ENCODE assay signal across 8 cellular contexts in genomic region chr5:127031147-127031862, GRCh38. TPM values are rescaled to one million over a fixed set of nuclear protein-coding genes. Genes with fewer than 3 reads are reported as not detected.
DNase-seq lines count a peak whose midpoint lies in the region; ATAC-seq and TF ChIP-seq lines count a peak whose summit lies in the region.

No MANE protein-coding gene starts in this region.

- peaks cover 15 to 19% of the 10 kb centered on the region in 2 donors for H3K27me3 Mint-ChIP-seq in CD8-positive, alpha-beta memory T cell

- H3K9me3 ChIP-seq in CD8-positive, alpha-beta memory T cell (ENCODE audit: low read length), result no peaks in the 10 kb centered on the region
- H3K9me3 ChIP-seq in MM.1S (replicated peaks; ENCODE audit: insufficient read depth, low read length), result no peaks in the 10 kb centered on the region
- H3K9me3 ChIP-seq in ascending aorta, result no peaks in the 10 kb centered on the region
- no peaks in the 10 kb centered on the region for H3K9me3 ChIP-seq in stomach smooth muscle (ENCODE audit: control insufficient read depth in 2 of 2, low read length in 2 of 2)

- peaks cover 7% of the 10 kb centered on the region for H3K27me3 ChIP-seq in CD8-positive, alpha-beta memory T cell (ENCODE audit: insufficient read depth, low read length, poor library complexity, severe bottlenecking)
- H3K27me3 ChIP-seq in MM.1S (replicated peaks; ENCODE audit: insufficient read depth, low read length) (no peaks in the 10 kb centered on the region), ascending aorta (no peaks in the 10 kb centered on the region), stomach smooth muscle (ENCODE audit: control insufficient read depth in 1 of 2, insufficient read depth in 2 of 2, low read length in 2 of 2) (peaks cover 3 to 9% of the 10 kb centered on the region in 2 donors)

- TF ChIP-seq CTCF in MM.1S (IDR thresholded peaks at IDR 0.05; ENCODE audit: low read length), result no peak
- TF ChIP-seq CTCF in ascending aorta (IDR thresholded peaks at IDR 0.05), result no peak

- H4K20me1 ChIP-seq in MM.1S (ENCODE audit: insufficient read depth, low read length), result no peaks in the 10 kb centered on the region

- H3K79me2 ChIP-seq in MM.1S (ENCODE audit: low read length), result peaks cover 35% of the 10 kb centered on the region

- ATAC-seq in GM21528 (IDR thresholded peaks at IDR 0.05; ENCODE audit: low FRiP score, unreplicated experiment) (peak; percentile 25), left colon (peak; percentile 15), HG03108 (IDR thresholded peaks at IDR 0.05; ENCODE audit: unreplicated experiment) (no peak)

- peaks cover 12 to 13% (median 12%) of the 10 kb centered on the region in 3 donors for H3K4me1 Mint-ChIP-seq in CD8-positive, alpha-beta memory T cell

- H3F3A ChIP-seq in MM.1S (ENCODE audit: insufficient read depth, low read length), result peaks cover 7% of the 10 kb centered on the region; the same call in 1 of the 2 replicates

- no peaks in the 10 kb centered on the region for H3K36me3 Mint-ChIP-seq in CD8-positive, alpha-beta memory T cell

- H3K4me1 ChIP-seq in CD8-positive, alpha-beta memory T cell (ENCODE audit: insufficient read depth, low read length), result peaks cover 13% of the 10 kb centered on the region
- H3K4me1 ChIP-seq in MM.1S (ENCODE audit: low read length) (peaks cover 14% of the 10 kb centered on the region), ascending aorta (peaks cover 0 to 9% of the 10 kb centered on the region in 2 donors), stomach smooth muscle (ENCODE audit: control insufficient read depth, insufficient read depth, low read length) (peaks cover 4% of the 10 kb centered on the region)

- peak overlapping the region; percentile 91 for H2AFZ ChIP-seq in MM.1S (ENCODE audit: low read length)

- H3K4me3 Mint-ChIP-seq in CD8-positive, alpha-beta memory T cell, result peak overlapping the region; percentile 85 to 94 (median 87)

- peak overlapping the region; percentile 77 for H3K4me3 ChIP-seq in CD8-positive, alpha-beta memory T cell (ENCODE audit: low read length)
- H3K4me3 ChIP-seq in MM.1S (ENCODE audit: low read length) (peak overlapping the region; percentile 87), ascending aorta (peak overlapping the region; percentile 80), stomach smooth muscle (ENCODE audit: low read length in 2 of 2) (peak overlapping the region; percentile 76 to 87)

- intact Hi-C loops in ascending aorta (cut with DNase I) (loop anchor here (2.0 to 10.0 kb wide), 3 partner anchors 41 to 357 kb away; partner anchors contain the start of genes C5orf63 and LMNB1), left colon (cut with DNase I, micrococcal nuclease) (no loop called here)

- H3K36me3 ChIP-seq in CD8-positive, alpha-beta memory T cell (ENCODE audit: insufficient read depth, low read length), result no peaks in the 10 kb centered on the region
- no peaks in the 10 kb centered on the region for H3K36me3 ChIP-seq in MM.1S (replicated peaks; ENCODE audit: insufficient read depth, low read length)
- no peaks in the 10 kb centered on the region for H3K36me3 ChIP-seq in ascending aorta
- H3K36me3 ChIP-seq in stomach smooth muscle (ENCODE audit: control insufficient read depth in 2 of 2, insufficient read depth in 2 of 2, low read length in 2 of 2), result no peaks in the 10 kb centered on the region

- DNase-seq in CD8-positive, alpha-beta memory T cell, result peak in 3 of 5 donors; percentile 3 to 52 (median 6)
- DNase-seq in MM.1S, result peak; percentile 60
- no peak for DNase-seq in ascending aorta (ENCODE audit: low spot score in 2 of 2)
- peak in 1 of 2 donors; percentile 55 for DNase-seq in left colon
- DNase-seq in superior temporal gyrus (ENCODE audit: extremely low spot score), result no peak

- H3K4me2 ChIP-seq in MM.1S (ENCODE audit: low read depth, low read length), result peak overlapping the region; percentile 87

- H3K9ac ChIP-seq in MM.1S (ENCODE audit: low read length), result peak overlapping the region; percentile 74
- H3K9ac ChIP-seq in stomach smooth muscle (ENCODE audit: low read length in 2 of 2), result peak overlapping the region in 1 of 2 donors; percentile 41

- no peaks in the 10 kb centered on the region for H3K9me2 ChIP-seq in MM.1S (replicated peaks; ENCODE audit: insufficient read depth, low read length)

- peak overlapping the region; percentile 38 for H3K27ac ChIP-seq in CD8-positive, alpha-beta memory T cell (ENCODE audit: low read depth, low read length)
- peak overlapping the region; percentile 75; the same call in 1 of the 2 replicates for H3K27ac ChIP-seq in MM.1S (ENCODE audit: low read length)
- peak overlapping the region; percentile 90 to 94 for H3K27ac ChIP-seq in ascending aorta
- no peak overlapping the region for H3K27ac ChIP-seq in stomach smooth muscle (ENCODE audit: low read length)

- peak overlapping the region in 7 of 8 donors; percentile 44 to 92 (median 82) for H3K27ac Mint-ChIP-seq in CD8-positive, alpha-beta memory T cell

- no peaks in the 10 kb centered on the region for H3K9me3 Mint-ChIP-seq in CD8-positive, alpha-beta memory T cell

- POLR2A ChIA-PET in CD8-positive, alpha-beta memory T cell (lab: Charles Lee), result interaction anchor here (1.2 kb wide), 1 partner anchor 42 kb away, joined by 3 read pairs; the partner anchor contains the start of gene C5orf63

- CTCF ChIA-PET in CD8-positive, alpha-beta memory T cell (lab: Charles Lee), result interaction anchor here (0.9 to 1.9 kb wide), 5 partner anchors 11 to 353 kb away, joined by 3 to 4 read pairs (median 3); partner anchors contain the start of gene C5orf63

RNA-seq across cellular contexts. Expression of gene MARCHF3, which starts 0.9 kb away (rescaled TPM):
- total RNA-seq in CD8-positive, alpha-beta memory T cell, result 1 to 10 TPM; 1.9 to 2.9 TPM
- 2.5 TPM for polyA plus RNA-seq in CD8-positive, alpha-beta memory T cell
- total RNA-seq in ascending aorta (22.6 TPM), left colon (10 to 100 TPM; 40.3 to 57.7 TPM)

RNA-seq across cellular contexts. Expression of gene C5orf63, which starts 42.0 kb away (rescaled TPM):
- 10 to 100 TPM in 1 of 2 experiments, 1 to 10 TPM in 1; 10.0 to 11.9 TPM for total RNA-seq in CD8-positive, alpha-beta memory T cell
- polyA plus RNA-seq in CD8-positive, alpha-beta memory T cell, result 5.2 TPM
- total RNA-seq in ascending aorta, result not detected
- 10 to 100 TPM; 11.0 to 15.3 TPM for total RNA-seq in left colon

Comparison
In these comparisons a context has a peak if more than half of its experiments do, and no peak if none do; other contexts are left out.
1. DNase-seq: peak in CD8-positive, alpha-beta memory T cell (3 of 5) and MM.1S (single experiment); none in ascending aorta (0 of 2) and superior temporal gyrus (single experiment).
2. RNA of gene C5orf63, which starts 42.0 kb away (total RNA-seq): 11.0 to 15.3 TPM in left colon and 10.0 to 11.9 TPM in CD8-positive, alpha-beta memory T cell; not detected in ascending aorta (single experiment); every median in the first group is over 10 times any median in the second.
3. Peak in every context shown above with its lines, with median percentiles within 50 percentile points of each other: H3K4me3 ChIP-seq.